Comparison of ENCODE assay signal across 17 cellular contexts in the genomic region with DNA sequence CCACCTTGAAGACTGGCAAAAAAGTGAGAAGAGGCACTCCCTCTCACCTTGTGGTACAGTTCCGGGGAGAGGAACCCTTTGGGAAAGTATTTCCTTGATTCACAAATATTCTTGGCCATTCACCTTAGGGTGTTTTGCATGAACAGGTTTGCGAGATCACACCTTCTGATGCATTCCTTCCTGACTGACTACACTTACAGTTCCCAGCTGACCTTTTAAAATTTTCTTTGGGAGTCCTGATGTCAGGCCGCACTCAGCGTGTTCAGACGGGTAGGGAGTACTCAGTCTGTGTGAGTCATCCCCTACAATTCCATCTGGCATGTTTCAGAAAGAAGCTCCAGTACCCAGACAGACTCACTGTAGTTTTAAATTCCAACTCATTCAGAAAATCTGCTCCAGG. TPM values are rescaled to one million over a fixed set of nuclear protein-coding genes. Genes with fewer than 3 reads are reported as not detected.
DNase-seq lines count a peak whose midpoint lies in the region; ATAC-seq and TF ChIP-seq lines count a peak whose summit lies in the region.
"Had no signal": no experiment of that assay in that cellular context is flagged by ENCODE, and none has a peak within 500 bp of the region (broad histone marks: within the 10 kb centered on the region; RNA-seq: fewer than 3 reads in every experiment).

No MANE protein-coding gene starts in this region.

- H3K9me3 Mint-ChIP-seq in stimulated activated naive B cell treated with anti-CD40 and anti-IgM and Interleukin-4, amounts not matched to agents 10 μg/mL and 1 μg/mL and 100 μg/mL, for 72 hours = no peaks in the 10 kb centered on the region
- no peaks in the 10 kb centered on the region for H3K9me3 Mint-ChIP-seq in activated CD4-positive, alpha-beta T cell treated with anti-CD3 and anti-CD28 coated beads, Interleukin-2, amount 10 ng/mL, durations not matched to agents 24 days and 14 days
- H3K9me3 Mint-ChIP-seq: dendritic cell treated with granulocyte-macrophage colony-stimulating factor and Interleukin-4, amounts not matched to agents 40 ng/mL and 50 ng/mL, for 4 days; nephron had no signal

- H3K4me3 ChIP-seq in uterus = no peak overlapping the region
- H3K4me3 ChIP-seq: Peyer's patch had no signal

- no peaks in the 10 kb centered on the region for H3K36me3 ChIP-seq in uterus
- H3K36me3 ChIP-seq: Peyer's patch had no signal

- POLR2A ChIA-PET in HEK293T (lab: Yijun Ruan, JAX) = no interaction called here

- no peaks in the 10 kb centered on the region for H3K36me3 Mint-ChIP-seq in stimulated activated naive B cell treated with anti-CD40 and anti-IgM and Interleukin-4, amounts not matched to agents 10 μg/mL and 1 μg/mL and 100 μg/mL, for 72 hours
- no peaks in the 10 kb centered on the region for H3K36me3 Mint-ChIP-seq in activated CD4-positive, alpha-beta T cell treated with anti-CD3 and anti-CD28 coated beads, Interleukin-2, amount 10 ng/mL, durations not matched to agents 24 days and 14 days (ENCODE audit: low read depth)

- no peak overlapping the region for H3K4me3 Mint-ChIP-seq in stimulated activated naive B cell treated with anti-CD40 and anti-IgM and Interleukin-4, amounts not matched to agents 10 μg/mL and 1 μg/mL and 100 μg/mL, for 72 hours
- no peak overlapping the region for H3K4me3 Mint-ChIP-seq in activated CD4-positive, alpha-beta T cell treated with anti-CD3 and anti-CD28 coated beads, Interleukin-2, amount 10 ng/mL, durations not matched to agents 24 days and 14 days
- H3K4me3 Mint-ChIP-seq: dendritic cell treated with granulocyte-macrophage colony-stimulating factor and Interleukin-4, amounts not matched to agents 40 ng/mL and 50 ng/mL, for 4 days; nephron had no signal

- no peak for TF ChIP-seq CTCF in uterus (IDR thresholded peaks at IDR 0.05)

- TF ChIP-seq POLR2A in uterus (IDR thresholded peaks at IDR 0.05) = no peak

- peaks cover 11% of the 10 kb centered on the region in 2 donors for H3K27me3 Mint-ChIP-seq in stimulated activated naive B cell treated with anti-CD40 and anti-IgM and Interleukin-4, amounts not matched to agents 10 μg/mL and 1 μg/mL and 100 μg/mL, for 72 hours
- H3K27me3 Mint-ChIP-seq in activated CD4-positive, alpha-beta T cell treated with anti-CD3 and anti-CD28 coated beads, Interleukin-2, amount 10 ng/mL, durations not matched to agents 24 days and 14 days = peaks cover 3% of the 10 kb centered on the region
- H3K27me3 Mint-ChIP-seq: dendritic cell treated with granulocyte-macrophage colony-stimulating factor and Interleukin-4, amounts not matched to agents 40 ng/mL and 50 ng/mL, for 4 days had no signal

- intact Hi-C loops in uterus (cut with DNase I; ENCODE audit: low total_unique reads) = no loop called here
- intact Hi-C loops in activated CD4-positive, alpha-beta T cell treated with anti-CD3 and anti-CD28 coated beads, Interleukin-2, amount 10 ng/mL, durations not matched to agents 24 days and 14 days (cut with micrococcal nuclease) = no loop called here

- CTCF ChIA-PET in HEK293T (lab: Yijun Ruan, JAX) = no interaction called here

- no peaks in the 10 kb centered on the region for H3K4me1 Mint-ChIP-seq in stimulated activated naive B cell treated with anti-CD40 and anti-IgM and Interleukin-4, amounts not matched to agents 10 μg/mL and 1 μg/mL and 100 μg/mL, for 72 hours
- H3K4me1 Mint-ChIP-seq in activated CD4-positive, alpha-beta T cell treated with anti-CD3 and anti-CD28 coated beads, Interleukin-2, amount 10 ng/mL, durations not matched to agents 24 days and 14 days = peaks cover 2% of the 10 kb centered on the region
- H3K4me1 Mint-ChIP-seq: nephron had no signal

- peaks cover 0 to 4% of the 10 kb centered on the region in 2 donors for H3K4me1 ChIP-seq in uterus
- H3K4me1 ChIP-seq: Peyer's patch had no signal

- no peak for ATAC-seq in stimulated activated naive B cell treated with anti-CD40 and anti-IgM and Interleukin-4, amounts not matched to agents 10 μg/mL and 1 μg/mL and 100 μg/mL, for 72 hours (replicated peaks)
- ATAC-seq: activated CD4-positive, CD25-positive, alpha-beta regulatory T cell treated with anti-CD3 and anti-CD28 coated beads, Interleukin-2, amount 50 U/mL, for 24 hours had no signal

- H3K27ac ChIP-seq in uterus = peak overlapping the region in 1 of 2 donors; percentile 58
- H3K27ac ChIP-seq: HL-60, Peyer's patch had no signal

- no peak overlapping the region for H3K27ac Mint-ChIP-seq in stimulated activated naive B cell treated with anti-CD40 and anti-IgM and Interleukin-4, amounts not matched to agents 10 μg/mL and 1 μg/mL and 100 μg/mL, for 72 hours
- H3K27ac Mint-ChIP-seq in activated CD4-positive, alpha-beta T cell treated with anti-CD3 and anti-CD28 coated beads, Interleukin-2, amount 10 ng/mL, durations not matched to agents 24 days and 14 days = no peak overlapping the region
- H3K27ac Mint-ChIP-seq: dendritic cell treated with granulocyte-macrophage colony-stimulating factor and Interleukin-4, amounts not matched to agents 40 ng/mL and 50 ng/mL, for 4 days; nephron had no signal

- DNase-seq in SIG-M5 treated with dmso at 0.1 percent for 504 hours (lab: John Stamatoyannopoulos, UW; ENCODE audit: unreplicated experiment) (peak; percentile 6), SIG-M5 (lab: John Stamatoyannopoulos, UW) (no peak), T1000 (lab: John Stamatoyannopoulos, UW) (peak; percentile 15), hepatic stellate cell (ENCODE audit: low spot score) (peak; percentile 3), uterus (peak; percentile 16 to 30), HEK293T (ENCODE audit: extremely low spot score) (no peak)
- no peak for DNase-seq in stimulated activated naive B cell treated with anti-CD40 and anti-IgM and Interleukin-4, amounts not matched to agents 10 μg/mL and 1 μg/mL and 100 μg/mL, for 72 hours
- DNase-seq in activated CD4-positive, alpha-beta T cell treated with anti-CD3 and anti-CD28 coated beads, Interleukin-2, amount 10 ng/mL, durations not matched to agents 24 days and 14 days = no peak
- DNase-seq: activated effector memory CD4-positive, alpha-beta T cell treated with Interleukin-2 at 50 U/mL for 16 hours; NCI-H1436 treated with DMSO at 0.1 percent for 48 hours; Peyer's patch; stimulated activated CD4-positive, alpha-beta T cell treated with anti-CD3 and anti-CD28 coated beads, Interleukin-12 subunit alpha, Interleukin-12 subunit beta, amount 100 ng/mL, for 4 hours had no signal

- no peaks in the 10 kb centered on the region for H3K9me3 ChIP-seq in uterus
- H3K9me3 ChIP-seq: Peyer's patch had no signal

- no peaks in the 10 kb centered on the region for H3K27me3 ChIP-seq in uterus
- H3K27me3 ChIP-seq: Peyer's patch had no signal

TF ChIP-seq in HEK293T, 16 proteins besides CTCF, POLR2A, EP300 and RAD21:
- no peak for TF ChIP-seq PKNOX1 (IDR thresholded peaks at IDR 0.05)
- TF ChIP-seq SP1 (IDR thresholded peaks at IDR 0.05) = no peak
- no peak for TF ChIP-seq TARDBP (IDR thresholded peaks at IDR 0.05)
- TF ChIP-seq L3MBTL2 (conservative IDR thresholded peaks at IDR 0.05) = no peak
- TF ChIP-seq SUZ12 (IDR thresholded peaks at IDR 0.05) = no peak
- TF ChIP-seq FOXK2 (IDR thresholded peaks at IDR 0.05) = no peak
- TF ChIP-seq LEF1 (IDR thresholded peaks at IDR 0.05; ENCODE audit: borderline replicate concordance) = no peak
- no peak for TF ChIP-seq ELF4 (IDR thresholded peaks at IDR 0.05)
- no peak for TF ChIP-seq NFRKB (IDR thresholded peaks at IDR 0.05)
- no peak for TF ChIP-seq HDGF (IDR thresholded peaks at IDR 0.05; ENCODE audit: borderline replicate concordance)
- no peak for TF ChIP-seq CTBP1 (IDR thresholded peaks at IDR 0.05; ENCODE audit: borderline replicate concordance)
- TF ChIP-seq ZNF384 (IDR thresholded peaks at IDR 0.05) = no peak
- no peak for TF ChIP-seq FOXM1 (IDR thresholded peaks at IDR 0.05; ENCODE audit: borderline replicate concordance)
- no peak for TF ChIP-seq ARNT (IDR thresholded peaks at IDR 0.05)
- TF ChIP-seq BHLHE40 (IDR thresholded peaks at IDR 0.05; ENCODE audit: borderline replicate concordance) = no peak
- TF ChIP-seq FOXA1 (IDR thresholded peaks at IDR 0.05) = no peak

RNA-seq across cellular contexts. Expression of gene ADGRF4, which starts 1.7 kb away (rescaled TPM):
- total RNA-seq in uterus = under 1 TPM in 1 of 4 donors, not detected in 3; 0.24 TPM
- not detected in 2 replicates for total RNA-seq in activated CD4-positive, alpha-beta T cell treated with anti-CD3 and anti-CD28 coated beads, Interleukin-2, amount 10 ng/mL, durations not matched to agents 24 days and 14 days
- total RNA-seq: A673 had no signal

Comparison
In these comparisons a context has a peak if more than half of its experiments do, and no peak if none do; other contexts are left out.
1. DNase-seq: peak in SIG-M5 treated with dmso at 0.1 percent for 504 hours (single experiment), T1000 (single experiment), hepatic stellate cell (single experiment) and uterus (2 of 2); none in SIG-M5 (single experiment), stimulated activated naive B cell treated with anti-CD40 and anti-IgM and Interleukin-4, amounts not matched to agents 10 μg/mL and 1 μg/mL and 100 μg/mL, for 72 hours (single experiment), activated CD4-positive, alpha-beta T cell treated with anti-CD3 and anti-CD28 coated beads, Interleukin-2, amount 10 ng/mL, durations not matched to agents 24 days and 14 days (single experiment) and HEK293T (single experiment).